ENCODE assay signal across 9 cellular contexts in the genomic region with DNA sequence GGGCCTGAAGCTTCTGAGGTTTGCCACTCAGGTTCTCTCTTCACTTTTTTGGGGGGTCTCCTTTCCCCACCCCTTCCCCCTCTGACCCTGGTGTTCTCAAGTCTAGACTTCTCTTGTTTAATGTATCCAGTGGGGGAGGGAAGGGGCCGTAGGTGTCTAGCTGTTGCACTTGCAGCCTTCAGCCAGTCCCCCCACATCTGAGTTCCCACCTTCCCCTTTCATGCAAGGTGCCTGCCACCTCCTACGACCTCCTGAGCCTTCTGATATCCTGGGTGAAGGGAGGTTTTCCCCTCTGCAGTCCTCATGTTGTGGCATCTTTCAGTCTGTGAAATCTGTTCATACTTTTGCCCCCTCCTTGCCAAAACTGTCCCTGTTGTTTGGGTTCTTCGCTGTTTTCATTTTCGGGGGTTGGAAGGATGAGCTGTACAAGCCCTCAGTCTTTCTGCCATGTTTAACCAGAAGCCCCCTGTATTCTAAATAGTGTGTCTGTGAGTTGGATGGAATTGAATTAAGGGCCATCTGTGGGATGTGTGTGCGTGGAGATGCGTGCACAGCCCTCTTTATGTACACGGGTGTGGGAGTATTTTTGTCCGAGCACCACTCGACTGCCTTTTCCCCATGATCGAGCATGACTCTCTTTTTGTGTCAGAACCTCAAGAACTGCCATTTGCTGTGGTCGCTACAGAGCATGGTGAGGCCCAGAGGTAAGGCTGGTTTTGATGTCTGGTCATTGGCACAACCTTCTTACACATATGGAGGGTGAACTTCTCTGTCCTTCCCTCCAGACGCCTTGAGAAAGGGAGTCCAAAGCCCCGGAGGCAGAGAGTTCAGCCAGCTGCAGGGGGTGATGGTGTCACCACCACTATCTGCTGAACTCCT. TPM values are rescaled to one million over a fixed set of nuclear protein-coding genes. Genes with fewer than 3 reads are reported as not detected.
DNase-seq lines count a peak whose midpoint lies in the region; ATAC-seq and TF ChIP-seq lines count a peak whose summit lies in the region.
"Had no signal": no experiment of that assay in that cellular context is flagged by ENCODE, and none has a peak within 500 bp of the region (broad histone marks: within the 10 kb centered on the region; RNA-seq: fewer than 3 reads in every experiment).

No MANE protein-coding gene starts in this region.

- H3K4me2 ChIP-seq in PC-9 = no peak overlapping the region

- no peaks in the 10 kb centered on the region for H3K9me2 ChIP-seq in PC-9 (ENCODE audit: insufficient read depth)

- peaks cover 97% of the 10 kb centered on the region for H4K20me1 ChIP-seq in PC-9 (ENCODE audit: insufficient read depth)

- H3K27ac ChIP-seq in PC-9 = peak overlapping the region; percentile 31
- H3K27ac ChIP-seq in sigmoid colon = peak overlapping the region; percentile 50 to 77 (median 70)

- POLR2A ChIA-PET in PC-9 (lab: Charles Lee; ENCODE audit: unreplicated experiment) = no interaction called here

- TF ChIP-seq POLR2A in sigmoid colon (IDR thresholded peaks at IDR 0.05) = no peak

- H3K27me3 ChIP-seq in GM06990 (replicated peaks; ENCODE audit: control insufficient read depth, insufficient read depth, low read length) (no peaks in the 10 kb centered on the region), PC-9 (ENCODE audit: insufficient read depth, low read depth) (no peaks in the 10 kb centered on the region), sigmoid colon (no peaks in the 10 kb centered on the region)

- H3K4me1 ChIP-seq in PC-9 (replicated peaks; ENCODE audit: insufficient read depth) (peaks cover 33% of the 10 kb centered on the region), sigmoid colon (peaks cover 0 to 93% (median 86%) of the 10 kb centered on the region in 4 donors)

- peak overlapping the region; percentile 46 for H3K4me3 ChIP-seq in GM06990 (replicated peaks; ENCODE audit: low read depth, low read length)
- no peak overlapping the region for H3K4me3 ChIP-seq in PC-9
- no peak overlapping the region for H3K4me3 ChIP-seq in sigmoid colon

- DNase-seq in GM06990 (ENCODE audit: extremely low read depth, insufficient read length) (no peak), PC-9 (no peak), endothelial cell (ENCODE audit: low spot score) (no peak), sigmoid colon (no peak), SIG-M5 (lab: John Stamatoyannopoulos, UW) (no peak), DMS 273 treated with DMSO at 0.1 percent for 48 hours (lab: John Stamatoyannopoulos, UW) (no peak)
- DNase-seq: foreskin melanocyte had no signal

- no peak overlapping the region for H2AFZ ChIP-seq in PC-9

- peaks cover 11% of the 10 kb centered on the region for H3K36me3 Mint-ChIP-seq in endothelial cell (ENCODE audit: low read depth, unreplicated experiment)

- CTCF ChIA-PET in PC-9 (lab: Charles Lee) = no interaction called here

- H3K4me1 Mint-ChIP-seq in endothelial cell (ENCODE audit: unreplicated experiment) = peaks cover 59% of the 10 kb centered on the region

- H3K36me3 ChIP-seq in GM06990 (ENCODE audit: control insufficient read depth, insufficient read depth, low read length) = peaks cover 8% of the 10 kb centered on the region
- H3K36me3 ChIP-seq in PC-9 (ENCODE audit: low read depth) = 0 out of 2 replicates have a peak, but pooled peaks cover 6% of the 10 kb centered on the region
- no peaks in the 10 kb centered on the region for H3K36me3 ChIP-seq in sigmoid colon

- WGBS in sigmoid colon, 2 donors = 48 to 63% methylated on average over 13 of the region's 13 CpGs

- H3F3A ChIP-seq in PC-9 (ENCODE audit: insufficient read depth, low read depth) = peaks cover 64% of the 10 kb centered on the region

- H3K27ac Mint-ChIP-seq in endothelial cell (ENCODE audit: unreplicated experiment) = peak overlapping the region; percentile 98

- H3K9me3 Mint-ChIP-seq in endothelial cell (ENCODE audit: unreplicated experiment) = no peaks in the 10 kb centered on the region

- H3K9me3 ChIP-seq in PC-9 (ENCODE audit: insufficient read depth, low read depth) = no peaks in the 10 kb centered on the region
- H3K9me3 ChIP-seq in sigmoid colon = no peaks in the 10 kb centered on the region

- ATAC-seq in HG03521 (IDR thresholded peaks at IDR 0.05; ENCODE audit: unreplicated experiment) = no peak
- ATAC-seq in HG03025 (IDR thresholded peaks at IDR 0.05; ENCODE audit: low FRiP score, unreplicated experiment) = no peak

- H3K79me2 ChIP-seq in PC-9 (ENCODE audit: low read depth) = peaks cover 100% of the 10 kb centered on the region

- TF ChIP-seq CTCF in GM06990 (IDR thresholded peaks at IDR 0.05; ENCODE audit: insufficient read depth, low read length, poor library complexity, severe bottlenecking) (no peak), PC-9 (conservative IDR thresholded peaks at IDR 0.05) (no peak), endothelial cell (IDR thresholded peaks at IDR 0.05; ENCODE audit: unreplicated experiment) (no peak), sigmoid colon (IDR thresholded peaks at IDR 0.05) (no peak)

- H3K4me3 Mint-ChIP-seq in endothelial cell (ENCODE audit: unreplicated experiment) = no peak overlapping the region

- TF ChIP-seq EP300 in sigmoid colon (IDR thresholded peaks at IDR 0.05) = no peak

- intact Hi-C loops in PC-9 (cut with micrococcal nuclease; ENCODE audit: unreplicated experiment) (no loop called here), sigmoid colon (cut with DNase I) (no loop called here)

- H3K27me3 Mint-ChIP-seq in endothelial cell (ENCODE audit: unreplicated experiment) = peaks cover 10% of the 10 kb centered on the region

- BruUV-seq in PC-9 (replicated peaks; lab: Mats Ljungman, UMichigan) = no TSS peak

RNA-seq across cellular contexts. Expression of gene PRRC2B, which starts 23.6 kb away (rescaled TPM):
- total RNA-seq in PC-9 (2021) = 307 and 361 TPM in 2 replicates
- total RNA-seq in endothelial cell (ENCODE audit: unreplicated experiment) = 350 TPM
- total RNA-seq in sigmoid colon = 10 to 100 TPM; 62.7 to 98.6 (median 78.9) TPM
- 10 to 100 TPM; 10.8 to 85.0 (median 13.2) TPM for polyA plus RNA-seq in sigmoid colon
